9 cellular contexts compared by ENCODE assay signal in the genomic region with DNA sequence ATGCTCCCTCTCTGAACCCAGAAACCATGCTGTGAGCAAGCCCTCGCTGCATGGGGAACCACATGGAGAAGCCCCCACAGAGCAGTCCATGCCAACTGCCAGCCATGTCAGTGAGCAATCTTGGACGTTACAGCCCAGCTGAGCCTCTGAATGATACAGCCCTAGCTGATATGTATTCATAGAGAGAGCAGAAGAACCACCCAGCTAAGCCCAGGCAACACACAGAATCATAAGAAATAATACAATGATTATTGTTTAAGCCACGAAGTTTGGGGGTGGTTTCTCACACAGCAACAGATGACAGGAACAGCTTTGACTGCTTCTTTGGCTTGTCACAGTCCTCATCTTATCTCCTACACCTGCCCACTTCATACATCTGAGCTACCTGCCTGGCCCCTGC. TPM values are rescaled to one million over a fixed set of nuclear protein-coding genes. Genes with fewer than 3 reads are reported as not detected.
"Had no signal": no experiment of that assay in that cellular context is flagged by ENCODE, and none has a peak within 500 bp of the region (broad histone marks: within the 10 kb centered on the region; RNA-seq: fewer than 3 reads in every experiment).

No MANE protein-coding gene starts in this region.

- FAIRE-seq: G401.6, GM12878, GM12891, GM12892, GM18507, GM19239 had no signal

- H3K4me3 ChIP-seq: GM12878 had no signal

- ATAC-seq: GM12878 had no signal

- DNase-seq: GDM1, GF-D8 had no signal

RNA-seq across cellular contexts. Expression of a gene that starts 32.5 kb away (rescaled TPM):
- total RNA-seq: G401 had no signal
